ENCODE assay signal across 1 cellular context in the genomic region with DNA sequence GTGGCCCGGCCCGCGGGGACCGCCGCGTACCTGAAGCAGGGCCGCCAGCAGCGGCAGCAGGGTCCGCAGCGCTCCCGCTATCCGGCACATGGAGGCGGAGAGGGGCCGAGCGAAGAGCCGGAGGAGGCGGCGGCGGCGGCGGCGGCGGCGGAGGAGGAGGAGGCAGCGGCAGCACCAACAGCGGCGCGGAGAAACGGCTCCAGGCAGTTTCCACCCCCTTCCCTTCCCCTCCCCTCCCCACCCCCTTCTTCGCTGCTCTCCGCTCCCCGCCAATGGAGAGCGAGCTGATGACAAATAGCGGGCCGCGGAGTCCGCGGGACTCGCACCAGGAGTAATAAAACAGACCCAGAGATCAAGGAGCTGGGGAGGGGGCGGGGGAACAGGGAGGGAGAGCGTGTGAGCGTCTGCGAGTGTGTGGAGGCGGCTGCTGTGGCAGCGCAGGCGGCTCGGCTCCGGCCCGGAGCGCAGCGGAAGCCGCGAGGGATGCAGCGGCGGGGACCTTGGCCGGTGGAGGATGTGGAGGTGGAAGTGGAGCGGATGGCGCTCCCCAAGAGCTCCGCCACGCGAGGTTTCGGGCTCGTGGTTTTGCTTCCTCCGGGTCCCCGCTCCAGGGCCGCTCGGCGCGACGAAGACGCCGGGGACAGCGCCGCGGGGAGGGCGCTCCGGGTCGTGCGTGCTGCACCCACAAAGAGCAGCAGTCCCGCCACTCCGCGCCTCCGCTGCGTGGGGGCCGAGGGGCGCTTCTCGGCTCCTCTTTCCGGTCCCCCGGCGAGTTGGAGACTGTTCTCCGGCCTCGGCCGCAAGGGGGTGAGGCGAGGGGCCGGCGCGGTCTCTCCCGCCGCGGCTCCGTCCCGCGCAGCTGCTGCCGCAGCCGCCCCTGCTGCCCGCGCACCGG.
TF ChIP-seq lines count a peak whose summit lies in the region.

Gene CDH2 (minus strand): TSS at position 198 of the 895 bp plus-strand sequence. CDS start 108 bp downstream, at position 90.

TF ChIP-seq in HEK293, 187 proteins besides CTCF, POLR2A, EP300 and RAD21 (continued from another document and continues in another):
- TF ChIP-seq REST (tag by site-specific recombination; IDR thresholded peaks at IDR 0.05) (peak; percentile 13; the same call in 1 of the 2 replicates), ZNF561 (tag by site-specific recombination; IDR thresholded peaks at IDR 0.05; ENCODE audit: borderline replicate concordance) (0 out of 2 replicates have a peak, but pooled peaks have one; percentile 23), ZEB2 (tag by site-specific recombination; IDR thresholded peaks at IDR 0.05) (peak; percentile 94), BCL11A (tag by site-specific recombination; IDR thresholded peaks at IDR 0.05; ENCODE audit: low read depth) (no peak), BCL6B (tag by site-specific recombination; IDR thresholded peaks at IDR 0.05) (no peak), ZNF623 (tag by site-specific recombination; IDR thresholded peaks at IDR 0.05) (no peak), ZNF692 (tag by site-specific recombination; IDR thresholded peaks at IDR 0.05) (peak; percentile 54), ZNF423 (tag by site-specific recombination; IDR thresholded peaks at IDR 0.05) (no peak), ZNF521 (tag by site-specific recombination; IDR thresholded peaks at IDR 0.05) (no peak), ZNF585B (tag by site-specific recombination; IDR thresholded peaks at IDR 0.05) (no peak), MEIS1 (CRISPR knock-in tag; IDR thresholded peaks at IDR 0.05; ENCODE audit: borderline replicate concordance) (no peak), ZNF2 (tag by site-specific recombination; IDR thresholded peaks at IDR 0.05) (no peak), ZNF776 (tag by site-specific recombination; IDR thresholded peaks at IDR 0.05; ENCODE audit: borderline replicate concordance) (no peak), ZBTB48 (tag by site-specific recombination; IDR thresholded peaks at IDR 0.05) (peak; percentile 41; the same call in 1 of the 2 replicates), EGR2 (tag by site-specific recombination; IDR thresholded peaks at IDR 0.05; ENCODE audit: low read depth) (peak; percentile 74), ZNF514 (tag by site-specific recombination; IDR thresholded peaks at IDR 0.05) (no peak), ZNF354C (tag by site-specific recombination; IDR thresholded peaks at IDR 0.05; ENCODE audit: borderline replicate concordance, low read depth) (no peak), ZNF555 (tag by site-specific recombination; conservative IDR thresholded peaks at IDR 0.05) (no peak), ZNF48 (tag by site-specific recombination; IDR thresholded peaks at IDR 0.05) (no peak), REPIN1 (tag by site-specific recombination; IDR thresholded peaks at IDR 0.05; ENCODE audit: low read depth) (no peak), ZXDB (tag by site-specific recombination; IDR thresholded peaks at IDR 0.05) (peak; percentile 81), ZSCAN4 (tag by site-specific recombination; IDR thresholded peaks at IDR 0.05) (peak; percentile 20; the same call in 1 of the 2 replicates), KLF17 (tag by site-specific recombination; IDR thresholded peaks at IDR 0.05) (peak; percentile 64; the same call in 1 of the 2 replicates), ZNF645 (tag by site-specific recombination; IDR thresholded peaks at IDR 0.05) (no peak), ATF2 (tag by site-specific recombination; IDR thresholded peaks at IDR 0.05; ENCODE audit: low read depth) (no peak), KLF8 (tag by site-specific recombination; IDR thresholded peaks at IDR 0.05) (no peak; the same call in 1 of the 2 replicates), IKZF3 (tag by site-specific recombination; IDR thresholded peaks at IDR 0.05) (peak; percentile 26; the same call in 1 of the 2 replicates)
- TF ChIP-seq, protein P1, sequence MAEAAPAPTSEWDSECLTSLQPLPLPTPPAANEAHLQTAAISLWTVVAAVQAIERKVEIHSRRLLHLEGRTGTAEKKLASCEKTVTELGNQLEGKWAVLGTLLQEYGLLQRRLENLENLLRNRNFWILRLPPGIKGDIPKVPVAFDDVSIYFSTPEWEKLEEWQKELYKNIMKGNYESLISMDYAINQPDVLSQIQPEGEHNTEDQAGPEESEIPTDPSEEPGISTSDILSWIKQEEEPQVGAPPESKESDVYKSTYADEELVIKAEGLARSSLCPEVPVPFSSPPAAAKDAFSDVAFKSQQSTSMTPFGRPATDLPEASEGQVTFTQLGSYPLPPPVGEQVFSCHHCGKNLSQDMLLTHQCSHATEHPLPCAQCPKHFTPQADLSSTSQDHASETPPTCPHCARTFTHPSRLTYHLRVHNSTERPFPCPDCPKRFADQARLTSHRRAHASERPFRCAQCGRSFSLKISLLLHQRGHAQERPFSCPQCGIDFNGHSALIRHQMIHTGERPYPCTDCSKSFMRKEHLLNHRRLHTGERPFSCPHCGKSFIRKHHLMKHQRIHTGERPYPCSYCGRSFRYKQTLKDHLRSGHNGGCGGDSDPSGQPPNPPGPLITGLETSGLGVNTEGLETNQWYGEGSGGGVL (tag by site-specific recombination; IDR thresholded peaks at IDR 0.05): peak; percentile 93
- TF ChIP-seq, protein P2, sequence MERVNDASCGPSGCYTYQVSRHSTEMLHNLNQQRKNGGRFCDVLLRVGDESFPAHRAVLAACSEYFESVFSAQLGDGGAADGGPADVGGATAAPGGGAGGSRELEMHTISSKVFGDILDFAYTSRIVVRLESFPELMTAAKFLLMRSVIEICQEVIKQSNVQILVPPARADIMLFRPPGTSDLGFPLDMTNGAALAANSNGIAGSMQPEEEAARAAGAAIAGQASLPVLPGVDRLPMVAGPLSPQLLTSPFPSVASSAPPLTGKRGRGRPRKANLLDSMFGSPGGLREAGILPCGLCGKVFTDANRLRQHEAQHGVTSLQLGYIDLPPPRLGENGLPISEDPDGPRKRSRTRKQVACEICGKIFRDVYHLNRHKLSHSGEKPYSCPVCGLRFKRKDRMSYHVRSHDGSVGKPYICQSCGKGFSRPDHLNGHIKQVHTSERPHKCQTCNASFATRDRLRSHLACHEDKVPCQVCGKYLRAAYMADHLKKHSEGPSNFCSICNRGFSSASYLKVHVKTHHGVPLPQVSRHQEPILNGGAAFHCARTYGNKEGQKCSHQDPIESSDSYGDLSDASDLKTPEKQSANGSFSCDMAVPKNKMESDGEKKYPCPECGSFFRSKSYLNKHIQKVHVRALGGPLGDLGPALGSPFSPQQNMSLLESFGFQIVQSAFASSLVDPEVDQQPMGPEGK (tag by site-specific recombination; IDR thresholded peaks at IDR 0.05): peak; percentile 81
- TF ChIP-seq, protein P3, sequence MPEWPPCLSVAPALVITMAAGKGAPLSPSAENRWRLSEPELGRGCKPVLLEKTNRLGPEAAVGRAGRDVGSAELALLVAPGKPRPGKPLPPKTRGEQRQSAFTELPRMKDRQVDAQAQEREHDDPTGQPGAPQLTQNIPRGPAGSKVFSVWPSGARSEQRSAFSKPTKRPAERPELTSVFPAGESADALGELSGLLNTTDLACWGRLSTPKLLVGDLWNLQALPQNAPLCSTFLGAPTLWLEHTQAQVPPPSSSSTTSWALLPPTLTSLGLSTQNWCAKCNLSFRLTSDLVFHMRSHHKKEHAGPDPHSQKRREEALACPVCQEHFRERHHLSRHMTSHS (tag by site-specific recombination; IDR thresholded peaks at IDR 0.05): no peak
- TF ChIP-seq, protein P4, sequence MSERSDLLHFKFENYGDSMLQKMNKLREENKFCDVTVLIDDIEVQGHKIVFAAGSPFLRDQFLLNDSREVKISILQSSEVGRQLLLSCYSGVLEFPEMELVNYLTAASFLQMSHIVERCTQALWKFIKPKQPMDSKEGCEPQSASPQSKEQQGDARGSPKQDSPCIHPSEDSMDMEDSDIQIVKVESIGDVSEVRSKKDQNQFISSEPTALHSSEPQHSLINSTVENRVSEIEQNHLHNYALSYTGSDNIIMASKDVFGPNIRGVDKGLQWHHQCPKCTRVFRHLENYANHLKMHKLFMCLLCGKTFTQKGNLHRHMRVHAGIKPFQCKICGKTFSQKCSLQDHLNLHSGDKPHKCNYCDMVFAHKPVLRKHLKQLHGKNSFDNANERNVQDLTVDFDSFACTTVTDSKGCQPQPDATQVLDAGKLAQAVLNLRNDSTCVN (tag by site-specific recombination; optimal IDR thresholded peaks at IDR 0.05): peak; percentile 77
